32 cellular contexts compared by ENCODE assay signal in the genomic region with DNA sequence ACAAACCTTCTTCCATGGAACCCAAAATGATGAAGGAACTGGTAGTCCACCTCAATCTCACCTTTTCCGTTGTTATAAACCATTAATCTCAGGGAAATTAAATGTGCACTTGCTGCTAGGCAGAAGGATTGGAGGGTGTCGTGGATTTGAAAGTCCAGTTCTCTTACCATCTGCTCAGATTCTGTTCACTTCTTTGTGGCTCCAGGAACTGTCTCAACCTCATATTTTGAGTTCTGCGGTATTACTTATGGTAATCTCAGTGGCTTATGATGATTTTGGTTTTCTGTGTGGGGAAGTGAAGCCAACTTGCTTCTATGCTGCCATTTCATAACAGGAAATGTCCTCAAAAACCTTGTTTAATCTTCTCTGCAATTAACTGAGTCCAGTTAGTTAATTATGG.
"Had no signal": no experiment of that assay in that cellular context is flagged by ENCODE, and none has a peak within 500 bp of the region (broad histone marks: within the 10 kb centered on the region; RNA-seq: fewer than 3 reads in every experiment).

No MANE protein-coding gene starts in this region.

- H3K4me1 ChIP-seq: SJCRH30 had no signal

- ATAC-seq: activated CD4-positive, alpha-beta T cell treated with anti-CD3 and anti-CD28 coated beads for 36 hours; activated CD4-positive, CD25-positive, alpha-beta regulatory T cell treated with anti-CD3 and anti-CD28 coated beads, Interleukin-2, amount 50 U/mL, for 24 hours; activated CD8-positive, alpha-beta memory T cell treated with anti-CD3 and anti-CD28 coated beads, Interleukin-2, amount 10 ng/mL, durations not matched to agents 7 days and 5 days; activated naive CD8-positive, alpha-beta T cell treated with anti-CD3 and anti-CD28 coated beads, Interleukin-2, amount 50 U/mL, for 24 hours; K562; WTC11 had no signal

- H3K4me3 Mint-ChIP-seq: activated CD4-positive, alpha-beta memory T cell treated with anti-CD3 and anti-CD28 coated beads, Interleukin-2, amount 10 ng/mL, durations not matched to agents 7 days and 5 days; activated CD4-positive, alpha-beta T cell treated with anti-CD3 and anti-CD28 coated beads for 36 hours; activated CD8-positive, alpha-beta memory T cell treated with anti-CD3 and anti-CD28 coated beads, Interleukin-2, amount 10 ng/mL, durations not matched to agents 7 days and 5 days; activated naive CD4-positive, alpha-beta T cell treated with anti-CD3 and anti-CD28 coated beads, Interleukin-2, amount 10 ng/mL, durations not matched to agents 7 days and 5 days; activated naive CD8-positive, alpha-beta T cell; activated naive CD8-positive, alpha-beta T cell treated with anti-CD3 and anti-CD28 coated beads, Interleukin-2, amount 50 U/mL, for 24 hours; brain; WTC11 had no signal

- H3K27ac Mint-ChIP-seq: activated CD4-positive, alpha-beta memory T cell treated with anti-CD3 and anti-CD28 coated beads, Interleukin-2, amount 10 ng/mL, durations not matched to agents 7 days and 5 days; activated CD4-positive, alpha-beta T cell treated with anti-CD3 and anti-CD28 coated beads for 36 hours; activated CD8-positive, alpha-beta memory T cell treated with anti-CD3 and anti-CD28 coated beads, Interleukin-2, amount 10 ng/mL, durations not matched to agents 7 days and 5 days; activated naive CD4-positive, alpha-beta T cell treated with anti-CD3 and anti-CD28 coated beads, Interleukin-2, amount 10 ng/mL, durations not matched to agents 7 days and 5 days; activated naive CD8-positive, alpha-beta T cell; activated naive CD8-positive, alpha-beta T cell treated with anti-CD3 and anti-CD28 coated beads, Interleukin-2, amount 50 U/mL, for 24 hours; brain; WTC11 had no signal

- H3K9me3 ChIP-seq: SJCRH30 had no signal

- H3K4me3 ChIP-seq: K562, SJCRH30, SK-N-MC had no signal

- H3K9me3 Mint-ChIP-seq: activated naive CD4-positive, alpha-beta T cell treated with anti-CD3 and anti-CD28 coated beads, Interleukin-2, amount 10 ng/mL, durations not matched to agents 7 days and 5 days had no signal

- H3K27me3 Mint-ChIP-seq: activated CD4-positive, alpha-beta memory T cell treated with anti-CD3 and anti-CD28 coated beads, Interleukin-2, amount 10 ng/mL, durations not matched to agents 7 days and 5 days; activated CD4-positive, alpha-beta T cell treated with anti-CD3 and anti-CD28 coated beads for 36 hours; activated CD8-positive, alpha-beta memory T cell treated with anti-CD3 and anti-CD28 coated beads, Interleukin-2, amount 10 ng/mL, durations not matched to agents 7 days and 5 days; activated naive CD4-positive, alpha-beta T cell treated with anti-CD3 and anti-CD28 coated beads, Interleukin-2, amount 10 ng/mL, durations not matched to agents 7 days and 5 days; activated naive CD8-positive, alpha-beta T cell; activated naive CD8-positive, alpha-beta T cell treated with anti-CD3 and anti-CD28 coated beads, Interleukin-2, amount 50 U/mL, for 24 hours; brain had no signal

- H3K36me3 Mint-ChIP-seq: activated CD8-positive, alpha-beta memory T cell treated with anti-CD3 and anti-CD28 coated beads, Interleukin-2, amount 10 ng/mL, durations not matched to agents 7 days and 5 days; activated naive CD4-positive, alpha-beta T cell treated with anti-CD3 and anti-CD28 coated beads, Interleukin-2, amount 10 ng/mL, durations not matched to agents 7 days and 5 days; activated naive CD8-positive, alpha-beta T cell; brain had no signal

- H3K36me3 ChIP-seq: SJCRH30 had no signal

- H3K27ac ChIP-seq: SJCRH30, SK-N-MC had no signal

- H3K4me1 Mint-ChIP-seq: activated CD4-positive, alpha-beta memory T cell treated with anti-CD3 and anti-CD28 coated beads, Interleukin-2, amount 10 ng/mL, durations not matched to agents 7 days and 5 days; activated CD4-positive, alpha-beta T cell treated with anti-CD3 and anti-CD28 coated beads for 36 hours; activated CD8-positive, alpha-beta memory T cell treated with anti-CD3 and anti-CD28 coated beads, Interleukin-2, amount 10 ng/mL, durations not matched to agents 7 days and 5 days; activated naive CD4-positive, alpha-beta T cell treated with anti-CD3 and anti-CD28 coated beads, Interleukin-2, amount 10 ng/mL, durations not matched to agents 7 days and 5 days; activated naive CD8-positive, alpha-beta T cell treated with anti-CD3 and anti-CD28 coated beads, Interleukin-2, amount 50 U/mL, for 24 hours; brain; WTC11 had no signal

- DNase-seq: activated CD4-positive, alpha-beta memory T cell treated with anti-CD3 and anti-CD28 coated beads, Interleukin-2, amount 10 ng/mL, durations not matched to agents 7 days and 5 days; activated CD4-positive, alpha-beta T cell treated with anti-CD3 and anti-CD28 coated beads for 36 hours; activated CD4-positive, alpha-beta T cell treated with anti-CD3 and anti-CD28 coated beads, Interleukin-2, amount 50 U/mL, for 1 hour; activated CD8-positive, alpha-beta memory T cell treated with anti-CD3 and anti-CD28 coated beads for 24 hours; activated CD8-positive, alpha-beta memory T cell treated with anti-CD3 and anti-CD28 coated beads, Interleukin-2, amount 10 ng/mL, durations not matched to agents 7 days and 5 days; activated CD8-positive, alpha-beta memory T cell treated with anti-CD3 and anti-CD28 coated beads, Interleukin-2, amount 50 U/mL, for 48 hours; activated effector memory CD4-positive, alpha-beta T cell treated with Interleukin-2 at 50 U/mL for 16 hours; activated naive CD4-positive, alpha-beta T cell treated with anti-CD3 and anti-CD28 coated beads, Interleukin-2, amount 10 ng/mL, durations not matched to agents 7 days and 5 days; activated naive CD8-positive, alpha-beta T cell treated with anti-CD3 and anti-CD28 coated beads, Interleukin-2, amount 50 U/mL, for 24 hours; activated T-cell treated with anti-CD3 and anti-CD28 coated beads, Interleukin-2, amount 50 U/mL, for 48 hours; anterior cingulate cortex; caudate nucleus; cerebellar nuclear complex; cortex of kidney; NCI-H1092 treated with DMSO at 0.1 percent for 48 hours; NCI-H1417; NCI-H187 treated with DMSO at 0.1 percent for 48 hours; NCI-H2081; NCI-H226; NCI-H446 treated with DMSO at 0.1 percent for 48 hours; NCI-H524; NCI-H69; NCI-H82; OCI-M1; Right ventricle myocardium superior; SJCRH30 had no signal
